ENCODE assay signal across 15 cellular contexts in the genomic region with DNA sequence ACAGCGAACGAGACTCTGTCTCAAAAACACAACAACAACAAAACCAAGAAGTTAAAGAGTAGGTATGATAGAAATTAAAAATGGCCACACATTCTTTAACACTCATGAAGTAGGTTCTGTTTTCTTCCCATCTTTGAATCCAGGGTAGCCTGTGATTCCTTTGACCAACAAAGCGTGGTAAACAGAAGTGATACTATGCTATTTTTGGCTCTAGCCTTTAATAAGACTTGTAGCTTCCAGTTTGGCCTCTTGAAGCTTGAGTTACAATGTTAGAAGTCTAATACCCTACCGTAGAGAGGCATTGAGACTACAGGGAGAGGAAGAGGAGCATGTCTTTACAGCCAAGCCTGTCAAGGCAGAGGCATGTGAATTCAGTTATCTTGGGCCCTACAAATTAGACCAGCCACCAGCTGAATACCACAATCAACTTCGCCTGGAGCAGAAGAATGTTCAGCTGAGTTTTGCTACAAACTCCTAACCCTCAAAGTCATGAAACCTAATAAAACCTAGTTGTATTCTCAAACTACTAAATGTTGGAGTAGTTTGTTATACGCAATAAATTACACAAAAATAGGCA. TPM values are rescaled to one million over a fixed set of nuclear protein-coding genes. Genes with fewer than 3 reads are reported as not detected.
A peak's percentile ranks its signal among the peaks of the same experiment; 100 is the strongest.
DNase-seq lines count a peak whose midpoint lies in the region; TF ChIP-seq lines count a peak whose summit lies in the region.
"Had no signal": no experiment of that assay in that cellular context is flagged by ENCODE, and none has a peak within 500 bp of the region (broad histone marks: within the 10 kb centered on the region; RNA-seq: fewer than 3 reads in every experiment).

No MANE protein-coding gene starts in this region.

- H2BK120ac ChIP-seq in mesenchymal stem cell (ENCODE audit: low read depth, low read length), result no peak overlapping the region

- POLR2A ChIA-PET in GM10248 (lab: Yijun Ruan, JAX), result interaction anchor here (0.5 kb wide), 1 partner anchor 146 kb away, joined by 3 read pairs; no protein-coding TSS in a partner anchor

- no peak overlapping the region for H3K4ac ChIP-seq in mesenchymal stem cell (ENCODE audit: low read depth in 1 of 2, low read length in 2 of 2)

- 95% methylated on average over 3 of the region's 6 CpGs for WGBS in mesenchymal stem cell
- WGBS in stomach, 5 donors, result 81 to 95% (median 93%) methylated on average over 6 of the region's 6 CpGs

- H2BK12ac ChIP-seq in mesenchymal stem cell (ENCODE audit: low read length in 2 of 2), result no peak overlapping the region

- DNase-seq in Ammon's horn (ENCODE audit: low spot score) (peak; percentile 28), EL (peak; percentile 24), SIG-M5 (lab: John Stamatoyannopoulos, UW) (peak; percentile 42), mesenchymal stem cell (no peak), dermis blood vessel endothelial cell (no peak), stomach (no peak), NCI-H1092 treated with DMSO at 0.1 percent for 48 hours (lab: John Stamatoyannopoulos, UW) (no peak), GM10248 (ENCODE audit: extremely low spot score) (no peak)
- DNase-seq: activated naive CD4-positive, alpha-beta T cell treated with Interleukin-2 at 50 U/mL for 16 hours; foreskin keratinocyte; immature natural killer cell; NCI-H774; pancreas; stimulated activated CD4-positive, alpha-beta T cell treated with anti-CD3 and anti-CD28 coated beads, Interleukin-15, amount 100 ng/mL, for 24 hours had no signal

- H3K4me3 ChIP-seq in mesenchymal stem cell (ENCODE audit: insufficient read depth in 1 of 2, low read depth in 1 of 2, low read length in 2 of 2) (no peak overlapping the region), stomach (no peak overlapping the region)
- H3K4me3 ChIP-seq: pancreas had no signal

- H3K9me3 ChIP-seq in mesenchymal stem cell (ENCODE audit: control insufficient read depth, low read length) (no peaks in the 10 kb centered on the region), stomach (no peaks in the 10 kb centered on the region)
- H3K9me3 ChIP-seq: pancreas had no signal

- TF ChIP-seq POLR2A in stomach (IDR thresholded peaks at IDR 0.05), result no peak

- no peak overlapping the region for H3K4me2 ChIP-seq in mesenchymal stem cell (ENCODE audit: low read length, poor library complexity, severe bottlenecking)

- no peak overlapping the region for H4K91ac ChIP-seq in mesenchymal stem cell (ENCODE audit: low read length)

- no peak overlapping the region for H4K8ac ChIP-seq in mesenchymal stem cell (ENCODE audit: low read length)

- peak overlapping the region; percentile 2 for H3K27ac ChIP-seq in mesenchymal stem cell (ENCODE audit: low read length, poor library complexity, severe bottlenecking)
- no peak overlapping the region for H3K27ac ChIP-seq in stomach
- H3K27ac ChIP-seq: foreskin keratinocyte, HL-60, pancreas had no signal

- no peak for TF ChIP-seq EP300 in stomach (IDR thresholded peaks at IDR 0.05)

- peaks cover 4% of the 10 kb centered on the region for H3K4me1 ChIP-seq in mesenchymal stem cell (ENCODE audit: control insufficient read depth, insufficient read depth, low read depth, low read length)
- H3K4me1 ChIP-seq in stomach, result peaks cover 4 to 24% (median 16%) of the 10 kb centered on the region in 4 donors
- H3K4me1 ChIP-seq: foreskin keratinocyte had no signal

- no peak overlapping the region for H2AFZ ChIP-seq in mesenchymal stem cell (ENCODE audit: low read depth, low read length)

- CTCF ChIA-PET in GM10248 (lab: Yijun Ruan, JAX), result interaction anchor here (1.9 to 4.7 kb wide), 2 partner anchors 11 to 223 kb away, joined by 5 to 21 read pairs; partner anchors contain the start of gene DNAAF2

- no peak overlapping the region for H2BK15ac ChIP-seq in mesenchymal stem cell (ENCODE audit: low read depth, poor library complexity, severe bottlenecking)

- H3K79me1 ChIP-seq in mesenchymal stem cell (replicated peaks; ENCODE audit: low read length, poor library complexity, severe bottlenecking), result peaks cover 3% of the 10 kb centered on the region

- no peak overlapping the region for H2BK5ac ChIP-seq in mesenchymal stem cell (ENCODE audit: low read depth, low read length, poor library complexity, severe bottlenecking)

- no peaks in the 10 kb centered on the region for H3K27me3 ChIP-seq in mesenchymal stem cell (ENCODE audit: control insufficient read depth in 1 of 2, insufficient read depth in 1 of 2, low read length in 2 of 2)
- H3K27me3 ChIP-seq in stomach, result no peaks in the 10 kb centered on the region
- H3K27me3 ChIP-seq: foreskin keratinocyte, pancreas had no signal

- no peak overlapping the region for H3K18ac ChIP-seq in mesenchymal stem cell (ENCODE audit: low read depth in 1 of 2, low read length in 2 of 2)

- intact Hi-C loops in stomach (cut with DNase I; ENCODE audit: low total_unique reads), result loop anchor here (10.0 kb wide), 1 partner anchor 247 kb away; no protein-coding TSS in a partner anchor

- no peak overlapping the region for H3K14ac ChIP-seq in mesenchymal stem cell (ENCODE audit: low read length in 2 of 2)

- H3K23ac ChIP-seq in mesenchymal stem cell (ENCODE audit: low read length in 2 of 2), result no peak overlapping the region

- no peak overlapping the region for H3K9ac ChIP-seq in mesenchymal stem cell (ENCODE audit: low read length)

- no peak overlapping the region for H2AK5ac ChIP-seq in mesenchymal stem cell (ENCODE audit: low read length, severe bottlenecking)

- no peaks in the 10 kb centered on the region for H3K36me3 ChIP-seq in mesenchymal stem cell (ENCODE audit: control insufficient read depth in 1 of 2, insufficient read depth in 2 of 2, low read depth in 1 of 2, low read length in 2 of 2)
- no peaks in the 10 kb centered on the region for H3K36me3 ChIP-seq in stomach
- H3K36me3 ChIP-seq: pancreas had no signal

- TF ChIP-seq CTCF in stomach (IDR thresholded peaks at IDR 0.05), result no peak
- no peak for TF ChIP-seq CTCF in GM10248 (IDR thresholded peaks at IDR 0.05; ENCODE audit: control extremely low read depth, extremely low read depth, low read depth, missing control alignments)

RNA-seq across cellular contexts. Expression of gene NEMF, which starts 4.9 kb away (rescaled TPM):
- 64.5 TPM for polyA plus RNA-seq in mesenchymal stem cell (2013, experiment 1 of 2)
- 63.3 TPM for polyA plus RNA-seq in mesenchymal stem cell (2013, experiment 2 of 2)
- total RNA-seq in dermis blood vessel endothelial cell (72.0 and 74.0 TPM in 2 replicates), stomach (100 to 1,000 TPM in 4 of 5 donors, 10 to 100 TPM in 1; 35.7 to 478 (median 107) TPM)
- 10 to 100 TPM; 14.8 to 30.2 (median 22.9) TPM for polyA plus RNA-seq in stomach

RNA-seq across cellular contexts. Expression of gene ARF6, which starts 35.4 kb away (rescaled TPM):
- 48.0 TPM for polyA plus RNA-seq in mesenchymal stem cell (2013, experiment 1 of 2)
- 49.0 TPM for polyA plus RNA-seq in mesenchymal stem cell (2013, experiment 2 of 2)
- total RNA-seq in dermis blood vessel endothelial cell, result 64.7 and 66.6 TPM in 2 replicates
- 100 to 1,000 TPM in 1 of 5 donors, 10 to 100 TPM in 4; 19.8 to 104 (median 54.9) TPM for total RNA-seq in stomach
- polyA plus RNA-seq in stomach, result 10 to 100 TPM; 31.7 to 61.3 (median 35.0) TPM

Comparison
In these comparisons a context has a peak if more than half of its experiments do, and no peak if none do; other contexts are left out.
1. DNase-seq: peak in Ammon's horn (single experiment), EL (single experiment) and SIG-M5 (single experiment); none in mesenchymal stem cell (single experiment), dermis blood vessel endothelial cell (single experiment), stomach (single experiment), NCI-H1092 treated with DMSO at 0.1 percent for 48 hours (single experiment) and GM10248 (single experiment).